Comparison of ENCODE assay signal across 15 cellular contexts in genomic region chr6:56521988-56522387, GRCh38.
A peak's percentile ranks its signal among the peaks of the same experiment; 100 is the strongest.
DNase-seq lines count a peak whose midpoint lies in the region; ATAC-seq and TF ChIP-seq lines count a peak whose summit lies in the region.
"Had no signal": no experiment of that assay in that cellular context is flagged by ENCODE, and none has a peak within 500 bp of the region (broad histone marks: within the 10 kb centered on the region; RNA-seq: fewer than 3 reads in every experiment).

No MANE protein-coding gene starts in this region.

- H3K4me1 Mint-ChIP-seq in mesothelial cell of epicardium (peaks cover 72% of the 10 kb centered on the region), type B pancreatic cell (ENCODE audit: unreplicated experiment) (peaks cover 13% of the 10 kb centered on the region), Calu3 (ENCODE audit: low read depth, unreplicated experiment) (no peaks in the 10 kb centered on the region)
- H3K4me1 Mint-ChIP-seq: activated CD4-positive, alpha-beta T cell treated with anti-CD3 and anti-CD28 coated beads, Interleukin-2, amount 10 ng/mL, durations not matched to agents 24 days and 14 days; stimulated activated naive CD8-positive, alpha-beta T cell treated with anti-CD3 and anti-CD28 coated beads, Interleukin-15, amount 100 ng/mL, for 72 hours had no signal

- no peaks in the 10 kb centered on the region for H3K27me3 Mint-ChIP-seq in mesothelial cell of epicardium (ENCODE audit: low read depth)
- H3K27me3 Mint-ChIP-seq in type B pancreatic cell, result no peaks in the 10 kb centered on the region
- no peaks in the 10 kb centered on the region for H3K27me3 Mint-ChIP-seq in Calu3 (ENCODE audit: unreplicated experiment)
- H3K27me3 Mint-ChIP-seq: activated CD4-positive, alpha-beta T cell treated with anti-CD3 and anti-CD28 coated beads, Interleukin-2, amount 10 ng/mL, durations not matched to agents 24 days and 14 days had no signal

- POLR2A ChIA-PET in IMR-90 (lab: Charles Lee; ENCODE audit: unreplicated experiment), result interaction anchor here (0.5 kb wide), 1 partner anchor 20 kb away, joined by 5 read pairs; no protein-coding TSS in a partner anchor

- peak overlapping the region; percentile 77; the same call in 1 of the 2 replicates for H2BK20ac ChIP-seq in IMR-90 (ENCODE audit: low read depth, low read length)

- DNase-seq in IMR-90, result peak; percentile 39
- no peak for DNase-seq in colonic mucosa
- DNase-seq in mesothelial cell of epicardium (ENCODE audit: low spot score in 2 of 2, unreplicated experiment in 2 of 2), result no peak
- DNase-seq in type B pancreatic cell (ENCODE audit: extremely low spot score, unreplicated experiment), result no peak
- DNase-seq in Calu3, result no peak
- DNase-seq in GF-D8 (lab: John Stamatoyannopoulos, UW), result no peak
- DNase-seq: activated CD4-positive, alpha-beta T cell treated with anti-CD3 and anti-CD28 coated beads, Interleukin-2, amount 10 ng/mL, durations not matched to agents 24 days and 14 days; activated gamma-delta T cell treated with Interleukin-2 at 50 U/mL for 16 hours; amygdala; cerebellar nuclear complex; right cardiac atrium; stimulated activated CD4-positive, alpha-beta T cell treated with anti-CD3 and anti-CD28 coated beads, Interleukin-1b, Interleukin-23, amount 100 ng/mL, for 48 hours; stimulated activated naive CD8-positive, alpha-beta T cell treated with anti-CD3 and anti-CD28 coated beads, Interleukin-15, amount 100 ng/mL, for 72 hours; SW 1271 had no signal

- ATAC-seq in IMR-90 (ENCODE audit: low read depth), result peak; percentile 4
- no peak for ATAC-seq in HG02973 (IDR thresholded peaks at IDR 0.05; ENCODE audit: unreplicated experiment)
- ATAC-seq: right cardiac atrium; stimulated activated naive CD8-positive, alpha-beta T cell treated with anti-CD3 and anti-CD28 coated beads, Interleukin-15, amount 100 ng/mL, for 72 hours had no signal

- H3K9me1 ChIP-seq in IMR-90 (ENCODE audit: insufficient read depth, low read length), result peaks cover 13% of the 10 kb centered on the region

- peak overlapping the region; percentile 66; the same call in 1 of the 2 replicates for H4K5ac ChIP-seq in IMR-90 (ENCODE audit: low read depth, low read length)

- H3K9ac ChIP-seq in IMR-90 (ENCODE audit: low read depth, low read length) (no peak overlapping the region), colonic mucosa (ENCODE audit: low read depth in 2 of 2, low read length in 2 of 2) (no peak overlapping the region)

- peak overlapping the region; percentile 62; the same call in 1 of the 2 replicates for H3K4me2 ChIP-seq in IMR-90 (ENCODE audit: low read depth, low read length)

- H3K4me1 ChIP-seq in IMR-90 (ENCODE audit: control insufficient read depth, insufficient read depth, low read length) (peaks cover 24% of the 10 kb centered on the region), colonic mucosa (no peaks in the 10 kb centered on the region)

- in situ Hi-C loops in IMR-90 (cut with MboI; ENCODE audit: low sequenced_read_pairs), result no loop called here

- TF ChIP-seq POLR2A in IMR-90 (IDR thresholded peaks at IDR 0.05; ENCODE audit: low read depth, low read length), result no peak

- intact Hi-C loops in IMR-90 (cut with micrococcal nuclease) (no loop called here), colonic mucosa (cut with DNase I) (no loop called here), Calu3 (cut with micrococcal nuclease; ENCODE audit: unreplicated experiment) (no loop called here)

- peak overlapping the region; percentile 76; the same call in 1 of the 2 replicates for H3K23ac ChIP-seq in IMR-90 (ENCODE audit: low read depth, low read length)

- H3K79me1 ChIP-seq in IMR-90 (ENCODE audit: low read depth in 1 of 2, low read length in 2 of 2), result peaks cover 20 to 55% of the 10 kb centered on the region in 2 experiments

- H3K56ac ChIP-seq in IMR-90 (ENCODE audit: extremely low read depth, insufficient read depth, low read length), result peak overlapping the region; percentile 52; the same call in 1 of the 2 replicates

- TF ChIP-seq CTCF in IMR-90 (conservative IDR thresholded peaks at IDR 0.05; ENCODE audit: low read depth, low read length) (no peak), colonic mucosa (IDR thresholded peaks at IDR 0.05) (no peak), mesothelial cell of epicardium (IDR thresholded peaks at IDR 0.05; ENCODE audit: unreplicated experiment) (no peak), type B pancreatic cell (conservative IDR thresholded peaks at IDR 0.05) (no peak), Calu3 (IDR thresholded peaks at IDR 0.05; ENCODE audit: unreplicated experiment) (no peak)

- WGBS in IMR-90 (ENCODE audit: extremely low coverage in 2 of 2, insufficient read length in 1 of 2), 2 experiments, result no CpG with 5 or more reads among the region's 2 CpGs

- peak overlapping the region; percentile 95 for H3K18ac ChIP-seq in IMR-90 (ENCODE audit: low read depth, low read length)

- peaks cover 17% of the 10 kb centered on the region for H3K36me3 ChIP-seq in IMR-90 (ENCODE audit: control insufficient read depth, insufficient read depth, low read length)
- no peaks in the 10 kb centered on the region for H3K36me3 ChIP-seq in colonic mucosa

- H2AFZ ChIP-seq in IMR-90 (replicated peaks; ENCODE audit: low read length, poor library complexity), result no peak overlapping the region

- TF ChIP-seq RAD21 in IMR-90 (IDR thresholded peaks at IDR 0.05; ENCODE audit: low read length), result no peak

- no peak overlapping the region; the same call in 1 of the 2 replicates for H3K14ac ChIP-seq in IMR-90 (replicated peaks; ENCODE audit: low read depth, low read length)

- H3K27ac ChIP-seq in IMR-90 (ENCODE audit: insufficient read depth, low read length) (peak overlapping the region; percentile 77; the same call in 1 of the 2 replicates), colonic mucosa (peak overlapping the region; percentile 5)

- H2BK120ac ChIP-seq in IMR-90 (ENCODE audit: low read depth, low read length), result peak overlapping the region; percentile 67

- H3K4me3 ChIP-seq in IMR-90 (ENCODE audit: insufficient read depth, low read depth, low read length) (no peak overlapping the region), colonic mucosa (no peak overlapping the region)

- H2BK5ac ChIP-seq in IMR-90 (ENCODE audit: low read depth, low read length, poor library complexity, severe bottlenecking), result peak overlapping the region; percentile 93

- H3K9me3 Mint-ChIP-seq in mesothelial cell of epicardium, result peaks cover 9% of the 10 kb centered on the region
- H3K9me3 Mint-ChIP-seq in type B pancreatic cell, result no peaks in the 10 kb centered on the region
- no peaks in the 10 kb centered on the region for H3K9me3 Mint-ChIP-seq in Calu3 (ENCODE audit: low read depth, unreplicated experiment)
- H3K9me3 Mint-ChIP-seq: activated CD4-positive, alpha-beta T cell treated with anti-CD3 and anti-CD28 coated beads, Interleukin-2, amount 10 ng/mL, durations not matched to agents 24 days and 14 days had no signal

- no peak overlapping the region for H2AK9ac ChIP-seq in IMR-90 (replicated peaks; ENCODE audit: low read depth, low read length, poor library complexity)

- H3K27ac Mint-ChIP-seq in mesothelial cell of epicardium, result peak overlapping the region; percentile 78
- peak overlapping the region; percentile 50 for H3K27ac Mint-ChIP-seq in type B pancreatic cell
- H3K27ac Mint-ChIP-seq in Calu3 (ENCODE audit: unreplicated experiment), result no peak overlapping the region
- H3K27ac Mint-ChIP-seq: activated CD4-positive, alpha-beta T cell treated with anti-CD3 and anti-CD28 coated beads, Interleukin-2, amount 10 ng/mL, durations not matched to agents 24 days and 14 days; stimulated activated naive CD8-positive, alpha-beta T cell treated with anti-CD3 and anti-CD28 coated beads, Interleukin-15, amount 100 ng/mL, for 72 hours had no signal

- no peaks in the 10 kb centered on the region for H3K27me3 ChIP-seq in IMR-90 (ENCODE audit: control insufficient read depth, insufficient read depth, low read length)
- H3K27me3 ChIP-seq in colonic mucosa, result no peaks in the 10 kb centered on the region

- H3K9me3 ChIP-seq in IMR-90 (ENCODE audit: control insufficient read depth, insufficient read depth, low read length), result no peaks in the 10 kb centered on the region
- H3K9me3 ChIP-seq in colonic mucosa, result no peaks in the 10 kb centered on the region

- H4K20me1 ChIP-seq in IMR-90 (ENCODE audit: insufficient read depth, low read length), result peaks cover 10% of the 10 kb centered on the region; the same call in 1 of the 2 replicates

- BruUV-seq in IMR-90 (replicated peaks; lab: Mats Ljungman, UMichigan), result no TSS peak
- BruUV-seq in Calu3 (replicated peaks; lab: Mats Ljungman, UMichigan), result no TSS peak

- H3K4me3 Mint-ChIP-seq in mesothelial cell of epicardium (no peak overlapping the region), type B pancreatic cell (no peak overlapping the region), Calu3 (ENCODE audit: low read depth, unreplicated experiment) (no peak overlapping the region)
- H3K4me3 Mint-ChIP-seq: activated CD4-positive, alpha-beta T cell treated with anti-CD3 and anti-CD28 coated beads, Interleukin-2, amount 10 ng/mL, durations not matched to agents 24 days and 14 days; stimulated activated naive CD8-positive, alpha-beta T cell treated with anti-CD3 and anti-CD28 coated beads, Interleukin-15, amount 100 ng/mL, for 72 hours had no signal

- H4K91ac ChIP-seq in IMR-90 (ENCODE audit: insufficient read depth, low read depth, low read length), result no peak overlapping the region

- dilution Hi-C loops in IMR-90 (cut with HindIII; ENCODE audit: low sequenced_read_pairs, unreplicated experiment), result no loop called here

- H3K4ac ChIP-seq in IMR-90 (ENCODE audit: low read depth, low read length), result peak overlapping the region; percentile 48; the same call in 1 of the 2 replicates

- H3K36me3 Mint-ChIP-seq in mesothelial cell of epicardium, result peaks cover 22% of the 10 kb centered on the region
- H3K36me3 Mint-ChIP-seq in type B pancreatic cell, result peaks cover 32% of the 10 kb centered on the region
- peaks cover 9% of the 10 kb centered on the region for H3K36me3 Mint-ChIP-seq in Calu3 (ENCODE audit: insufficient read depth, unreplicated experiment)

- peak overlapping the region; percentile 25; the same call in 1 of the 2 replicates for H2AK5ac ChIP-seq in IMR-90 (ENCODE audit: low read depth, low read length)

- CTCF ChIA-PET in IMR-90 (lab: Yijun Ruan, JAX), result interaction anchor here (0.8 kb wide), 1 partner anchor 27 kb away, joined by 5 read pairs; no protein-coding TSS in a partner anchor
- CTCF ChIA-PET in Calu3 (lab: Charles Lee), result interaction anchor here (0.8 kb wide), 1 partner anchor 12 kb away, joined by 4 read pairs; no protein-coding TSS in a partner anchor

- peak overlapping the region in 1 of 2 experiments; percentile 55; a peak in 2 of 4 replicates for H4K8ac ChIP-seq in IMR-90 (ENCODE audit: low read depth in 2 of 2, low read length in 2 of 2)

- H2BK15ac ChIP-seq in IMR-90 (ENCODE audit: low read depth, low read length), result 0 out of 3 replicates have a peak overlapping the region, but pooled peaks have one; percentile 10

TF ChIP-seq in IMR-90, 13 proteins besides CTCF, POLR2A, EP300 and RAD21 (continues in another document):
- no peak for TF ChIP-seq MAFK (IDR thresholded peaks at IDR 0.05; ENCODE audit: low read depth, low read length)
- TF ChIP-seq SMC3 (IDR thresholded peaks at IDR 0.05; ENCODE audit: low read depth, low read length), result no peak
